ENCODE assay signal across 9 cellular contexts in the genomic region with DNA sequence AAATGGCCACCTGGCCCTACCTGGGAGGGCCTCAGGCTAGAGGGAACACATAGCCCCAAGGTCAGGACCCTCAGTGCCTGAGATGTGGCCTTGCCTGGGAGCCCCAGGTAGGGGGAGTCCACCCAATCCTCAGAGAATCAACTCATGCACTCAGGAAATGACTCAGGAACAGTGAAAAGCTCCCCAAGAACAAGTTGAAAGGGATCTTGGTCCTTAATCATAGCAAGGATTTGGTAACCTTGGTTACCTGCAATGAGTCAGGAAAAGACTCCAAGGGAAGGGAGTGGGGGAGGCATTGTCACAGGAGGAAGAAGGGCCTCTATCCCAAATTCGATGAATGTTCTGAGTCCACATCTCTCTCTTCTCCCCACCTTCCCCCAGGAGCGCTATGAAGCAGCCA. TPM values are rescaled to one million over a fixed set of nuclear protein-coding genes. Genes with fewer than 3 reads are reported as not detected.
DNase-seq lines count a peak whose midpoint lies in the region; TF ChIP-seq lines count a peak whose summit lies in the region.
"Had no signal": no experiment of that assay in that cellular context is flagged by ENCODE, and none has a peak within 500 bp of the region (broad histone marks: within the 10 kb centered on the region; RNA-seq: fewer than 3 reads in every experiment).

No MANE protein-coding gene starts in this region.

- H3K9me3 ChIP-seq in GM23248 (ENCODE audit: low read depth): no peaks in the 10 kb centered on the region
- H3K9me3 ChIP-seq: testis had no signal

- no peak overlapping the region for H3K4me3 ChIP-seq in GM23248
- no peak overlapping the region for H3K4me3 ChIP-seq in astrocyte of the spinal cord (ENCODE audit: low read depth, low read length)
- H3K4me3 ChIP-seq: testis had no signal

- no peak overlapping the region for H2AFZ ChIP-seq in GM23248

- peaks cover 20% of the 10 kb centered on the region for H3F3A ChIP-seq in GM23248 (ENCODE audit: insufficient read depth)

- TF ChIP-seq CTCF in astrocyte of the spinal cord (IDR thresholded peaks at IDR 0.05; ENCODE audit: low read depth, low read length): no peak

- in situ Hi-C loops in GM23248 (cut with MboI): no loop called here
- in situ Hi-C loops in astrocyte of the spinal cord (cut with HindIII; ENCODE audit: low sequenced_read_pairs): no loop called here

- peaks cover 43% of the 10 kb centered on the region for H3K36me3 ChIP-seq in GM23248 (ENCODE audit: low read depth)

- peak overlapping the region; percentile 74 for H3K9ac ChIP-seq in GM23248

- H4K20me1 ChIP-seq in GM23248 (ENCODE audit: insufficient read depth): 0 out of 2 replicates have a peak, but pooled peaks cover 5% of the 10 kb centered on the region

- H3K4me1 ChIP-seq in GM23248 (ENCODE audit: insufficient read depth): peaks cover 31% of the 10 kb centered on the region

- peak overlapping the region; percentile 75 for H3K4me2 ChIP-seq in GM23248 (ENCODE audit: unreplicated experiment)

- no peaks in the 10 kb centered on the region for H3K9me2 ChIP-seq in GM23248 (ENCODE audit: insufficient read depth)

- H3K27me3 ChIP-seq in GM23248 (replicated peaks; ENCODE audit: insufficient read depth): no peaks in the 10 kb centered on the region
- H3K27me3 ChIP-seq: testis had no signal

- DNase-seq in A172 (ENCODE audit: low spot score) (peak; percentile 89), GM23248 (peak; percentile 93), astrocyte of the spinal cord (ENCODE audit: low read depth, low spot score) (peak; percentile 80), kidney tubule cell (ENCODE audit: low spot score) (peak; percentile 94), NCI-H446 (lab: John Stamatoyannopoulos, UW) (no peak), NCI-H2081 treated with DMSO at 0.1 percent for 48 hours (lab: John Stamatoyannopoulos, UW) (no peak), OCI-M1 (lab: John Stamatoyannopoulos, UW) (no peak), RPMI8226 (no peak)
- DNase-seq: testis had no signal

- peaks cover 97% of the 10 kb centered on the region for H3K79me2 ChIP-seq in GM23248 (ENCODE audit: insufficient read depth)

- H3K27ac ChIP-seq in GM23248: peak overlapping the region; percentile 95
- H3K27ac ChIP-seq: testis had no signal

- WGBS in GM23248 (ENCODE audit: low coverage in 1 of 2, low lambda C conversion rate in 2 of 2, missing lambda C conversion rate in 2 of 2), 2 experiments: 77 to 80% methylated on average over 2 of the region's 2 CpGs

RNA-seq across cellular contexts. Expression of gene MAP7D1, which starts 17.0 kb away (rescaled TPM):
- total RNA-seq in A172 (2014; rRNA removed; shearing (Covaris generic)): 91.2 and 136 TPM in 2 replicates
- 160 and 224 TPM in 2 replicates for total RNA-seq in GM23248 (2014; rRNA removed; shearing (Covaris generic))
- polyA plus RNA-seq in GM23248 (2016; fragmentation: Nextera tagmentation; extraction: Ambion mirVana): 34.8 and 35.8 TPM in 2 replicates

RNA-seq across cellular contexts. Expression of gene TRAPPC3, which starts 23.7 kb away (rescaled TPM):
- 86.7 and 110 TPM in 2 replicates for total RNA-seq in A172 (2014; rRNA removed; shearing (Covaris generic))
- total RNA-seq in GM23248 (2014; rRNA removed; shearing (Covaris generic)): 101 and 112 TPM in 2 replicates
- 134 and 135 TPM in 2 replicates for polyA plus RNA-seq in GM23248 (2016; fragmentation: Nextera tagmentation; extraction: Ambion mirVana)

RNA-seq across cellular contexts. Expression of gene COL8A2, which starts 48.0 kb away (rescaled TPM):
- 0.62 and 0.72 TPM in 2 replicates for total RNA-seq in A172 (2014; rRNA removed; shearing (Covaris generic))
- total RNA-seq in GM23248 (2014; rRNA removed; shearing (Covaris generic)): 30.5 and 33.1 TPM in 2 replicates
- polyA plus RNA-seq in GM23248 (2016; fragmentation: Nextera tagmentation; extraction: Ambion mirVana): 2.9 and 3.2 TPM in 2 replicates

RNA-seq across cellular contexts. Expression of gene THRAP3, which starts 51.3 kb away (rescaled TPM):
- 50.0 and 53.5 TPM in 2 replicates for total RNA-seq in A172 (2014; rRNA removed; shearing (Covaris generic))
- total RNA-seq in GM23248 (2014; rRNA removed; shearing (Covaris generic)): 57.3 and 61.5 TPM in 2 replicates
- 91.9 and 95.2 TPM in 2 replicates for polyA plus RNA-seq in GM23248 (2016; fragmentation: Nextera tagmentation; extraction: Ambion mirVana)

Comparison
In these comparisons a context has a peak if more than half of its experiments do, and no peak if none do; other contexts are left out.
1. DNase-seq: peak in A172 (single experiment), GM23248 (single experiment), astrocyte of the spinal cord (single experiment) and kidney tubule cell (single experiment); none in NCI-H446 (0 of 2), NCI-H2081 treated with DMSO at 0.1 percent for 48 hours (single experiment), OCI-M1 (single experiment) and RPMI8226 (single experiment).
2. RNA of gene COL8A2, which starts 48.0 kb away (total RNA-seq): 30.5 to 33.1 TPM in GM23248; 0.62 to 0.72 TPM in A172; every median in the first group is over 10 times any median in the second.